In the genomic region with DNA sequence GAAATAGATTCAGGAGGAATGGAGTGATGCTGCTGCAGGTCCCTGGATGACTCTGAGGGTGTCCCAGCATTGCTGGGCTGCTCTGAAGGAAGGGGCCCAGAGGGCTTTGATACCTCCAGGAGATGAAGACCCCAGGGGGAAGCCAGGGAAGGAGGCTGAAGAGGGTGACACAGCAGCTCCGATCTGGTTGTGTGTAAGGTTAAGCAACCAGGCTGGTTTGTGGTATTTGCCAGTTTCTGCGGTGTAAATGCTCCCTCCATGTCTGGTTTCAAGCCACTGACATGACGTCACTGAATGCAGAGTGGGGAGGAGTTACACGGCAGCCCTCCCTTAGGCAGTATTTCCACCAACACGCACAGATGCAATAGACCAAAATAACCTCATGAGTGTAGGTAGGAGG, we compare ENCODE assay signal across 8 cellular contexts. TPM values are rescaled to one million over a fixed set of nuclear protein-coding genes. Genes with fewer than 3 reads are reported as not detected.
A peak's percentile ranks its signal among the peaks of the same experiment; 100 is the strongest.
DNase-seq lines count a peak whose midpoint lies in the region; ATAC-seq and TF ChIP-seq lines count a peak whose summit lies in the region.

No MANE protein-coding gene starts in this region.

- H3K9me3 ChIP-seq in BE2C (no peaks in the 10 kb centered on the region), prostate gland (no peaks in the 10 kb centered on the region)

- intact Hi-C loops in prostate gland (cut with DNase I), result no loop called here

- no peak for TF ChIP-seq POLR2A in prostate gland (IDR thresholded peaks at IDR 0.05)

- H3K36me3 Mint-ChIP-seq in HFFc6 (ENCODE audit: low read depth), result peaks cover 40% of the 10 kb centered on the region

- 54% methylated on average over 5 of the region's 5 CpGs for WGBS in prostate gland

- ATAC-seq in HG03139 (IDR thresholded peaks at IDR 0.05; ENCODE audit: unreplicated experiment) (no peak), GM21737 (IDR thresholded peaks at IDR 0.05; ENCODE audit: unreplicated experiment) (no peak)

- peak; percentile 62 for DNase-seq in BE2C
- DNase-seq in HFFc6, result peak; percentile 93
- DNase-seq in activated naive CD4-positive, alpha-beta T cell treated with anti-CD3 and anti-CD28 coated beads, Interleukin-2, amount 50 U/mL, for 16 hours, result peak; percentile 8
- DNase-seq in left kidney (ENCODE audit: low read depth, low spot score), result peak; percentile 66
- no peak for DNase-seq in 8988T
- DNase-seq in prostate gland (ENCODE audit: low spot score), result no peak

- H3K27ac ChIP-seq in prostate gland, result no peak overlapping the region

- H3K4me1 ChIP-seq in BE2C, result peaks cover 4% of the 10 kb centered on the region; the same call in 1 of the 2 replicates
- no peaks in the 10 kb centered on the region for H3K4me1 ChIP-seq in prostate gland (replicated peaks)

- TF ChIP-seq CTCF in BE2C (IDR thresholded peaks at IDR 0.05; ENCODE audit: low read depth, low read length) (no peak), HFFc6 (IDR thresholded peaks at IDR 0.05) (no peak), prostate gland (IDR thresholded peaks at IDR 0.05) (no peak)

- no peaks in the 10 kb centered on the region for H3K9me3 Mint-ChIP-seq in HFFc6

- H3K27ac Mint-ChIP-seq in HFFc6, result peak overlapping the region; percentile 94

- H3K27me3 Mint-ChIP-seq in HFFc6 (ENCODE audit: insufficient read depth), result peaks cover 10% of the 10 kb centered on the region

- H3K27me3 ChIP-seq in BE2C (no peaks in the 10 kb centered on the region), prostate gland (replicated peaks; ENCODE audit: insufficient read depth) (no peaks in the 10 kb centered on the region)

- peaks cover 85% of the 10 kb centered on the region for H3K4me1 Mint-ChIP-seq in HFFc6 (ENCODE audit: low read depth)

- no peak overlapping the region for H3K4me3 Mint-ChIP-seq in HFFc6

- no peak overlapping the region for H3K4me3 ChIP-seq in BE2C (ENCODE audit: low read depth, low read length)
- H3K4me3 ChIP-seq in prostate gland, result no peak overlapping the region

- H3K36me3 ChIP-seq in BE2C, result no peaks in the 10 kb centered on the region
- H3K36me3 ChIP-seq in prostate gland, result no peaks in the 10 kb centered on the region

RNA-seq across cellular contexts. Expression of a gene that starts 40.0 kb away (rescaled TPM):
- not detected for polyA plus RNA-seq in BE2C (2012; ENCODE audit: insufficient read depth, insufficient read length, low read depth)
- not detected for total RNA-seq in HFFc6 (2021; fragmentation: NEBNext Ultra II Directional; extraction: Animal tissue kit (Norgen Biotek cat#: 25700))
- total RNA-seq in prostate gland, result not detected

RNA-seq across cellular contexts. Expression of a gene that starts 46.7 kb away (rescaled TPM):
- polyA plus RNA-seq in BE2C (2012; ENCODE audit: insufficient read depth, insufficient read length, low read depth), result not detected
- not detected for total RNA-seq in HFFc6 (2021; fragmentation: NEBNext Ultra II Directional; extraction: Animal tissue kit (Norgen Biotek cat#: 25700))
- total RNA-seq in prostate gland, result 1 to 10 TPM in 1 of 2 donors, under 1 TPM in 1; 0.91 to 1.9 TPM

Comparison
In these comparisons a context has a peak if more than half of its experiments do, and no peak if none do; other contexts are left out.
1. DNase-seq: peak in BE2C (single experiment), HFFc6 (single experiment), activated naive CD4-positive, alpha-beta T cell treated with anti-CD3 and anti-CD28 coated beads, Interleukin-2, amount 50 U/mL, for 16 hours (single experiment) and left kidney (single experiment); none in 8988T (single experiment) and prostate gland (single experiment).